In the genomic region with DNA sequence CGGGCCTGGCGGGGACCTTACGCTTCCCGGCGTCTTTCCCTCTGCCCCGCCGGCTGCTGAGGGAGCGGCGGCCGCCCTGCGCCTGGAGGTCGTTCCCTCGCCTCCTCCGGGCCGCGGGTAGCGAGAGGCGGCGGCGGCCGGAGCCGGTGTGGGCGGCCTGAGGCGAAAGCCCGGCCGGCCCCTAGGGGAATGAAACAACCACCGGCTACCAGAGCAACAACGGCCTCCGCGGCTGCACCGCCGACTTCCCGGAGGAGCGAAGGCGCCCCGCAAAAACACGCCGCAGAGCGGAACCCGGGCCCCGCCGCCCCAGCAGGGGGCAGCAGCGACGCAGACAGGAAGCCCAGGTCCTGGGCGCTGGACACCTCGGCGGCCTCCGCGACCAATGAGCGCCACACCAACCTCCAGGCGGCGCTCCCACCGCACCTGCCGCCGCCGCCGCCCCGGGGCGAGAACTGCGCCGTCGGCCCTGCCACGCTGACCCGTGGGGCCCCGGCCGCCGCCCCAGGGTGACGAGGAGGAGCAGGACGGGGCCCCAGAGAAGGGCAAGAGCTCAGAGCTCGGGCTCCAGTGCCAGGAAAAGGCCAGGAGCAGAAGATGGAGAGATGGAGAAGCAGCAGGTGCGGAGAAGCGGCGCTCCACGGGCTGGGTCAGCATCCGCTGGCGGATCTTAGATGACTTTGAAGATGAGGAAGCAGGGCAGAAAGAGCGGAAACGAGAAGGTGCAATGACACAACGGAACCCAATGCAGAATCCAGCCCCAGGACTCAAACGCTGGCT, we compare ENCODE assay signal across 8 cellular contexts. TPM values are rescaled to one million over a fixed set of nuclear protein-coding genes. Genes with fewer than 3 reads are reported as not detected.
A peak's percentile ranks its signal among the peaks of the same experiment; 100 is the strongest.
DNase-seq lines count a peak whose midpoint lies in the region; ATAC-seq and TF ChIP-seq lines count a peak whose summit lies in the region.

No MANE protein-coding gene starts in this region.

- peaks cover 0 to 6% of the 10 kb centered on the region in 2 donors for H3K4me1 ChIP-seq in mucosa of rectum (ENCODE audit: control insufficient read depth in 2 of 2, insufficient read depth in 2 of 2, low read length in 2 of 2)

- H3K4me1 Mint-ChIP-seq in CD4-positive, alpha-beta T cell (ENCODE audit: low read depth), result peaks cover 8% of the 10 kb centered on the region

- H3K4me3 Mint-ChIP-seq in CD4-positive, alpha-beta T cell, result peak overlapping the region; percentile 75

- CTCF ChIA-PET in CD4-positive, alpha-beta T cell (lab: Charles Lee), result no interaction called here

- H3K9me3 Mint-ChIP-seq in CD4-positive, alpha-beta T cell, result no peaks in the 10 kb centered on the region

- peak; percentile 9 to 67 (median 29) for DNase-seq in CD4-positive, alpha-beta T cell
- DNase-seq in NOMO-1 treated with dmso at 0.1 percent for 144 hours (lab: John Stamatoyannopoulos, UW; ENCODE audit: unreplicated experiment) (peak; percentile 65), epithelial cell of proximal tubule (ENCODE audit: low read depth) (peak; percentile 6)
- DNase-seq in activated CD8-positive, alpha-beta memory T cell treated with anti-CD3 and anti-CD28 coated beads, Interleukin-2, amount 50 U/mL, for 48 hours, result peak; percentile 92
- peak; percentile 88 for DNase-seq in stimulated activated CD8-positive, alpha-beta memory T cell treated with anti-CD3 and anti-CD28 coated beads, Interleukin-4, amount 100 ng/mL, for 48 hours

- H3K27me3 ChIP-seq in CD4-positive, alpha-beta T cell (ENCODE audit: control insufficient read depth, insufficient read depth, low read length), result peaks cover 8% of the 10 kb centered on the region
- no peaks in the 10 kb centered on the region for H3K27me3 ChIP-seq in mucosa of rectum (ENCODE audit: control insufficient read depth in 2 of 2, insufficient read depth in 2 of 2, low read length in 2 of 2)

- H3K4me3 ChIP-seq in epithelial cell of proximal tubule (ENCODE audit: low read depth, low read length) (peak overlapping the region; percentile 78), mucosa of rectum (ENCODE audit: low read length in 2 of 2) (peak overlapping the region; percentile 81 to 85)

- peaks cover 25% of the 10 kb centered on the region for H3K27me3 Mint-ChIP-seq in CD4-positive, alpha-beta T cell

- no peak overlapping the region for H3K27ac Mint-ChIP-seq in CD4-positive, alpha-beta T cell

- H3K36me3 ChIP-seq in mucosa of rectum (ENCODE audit: control insufficient read depth in 2 of 2, insufficient read depth in 2 of 2, low read length in 2 of 2), result no peaks in the 10 kb centered on the region

- peak overlapping the region; percentile 73 to 93 for H3K9ac ChIP-seq in mucosa of rectum (ENCODE audit: low read depth in 1 of 2, low read length in 2 of 2)

- peak; percentile 70 for TF ChIP-seq CTCF in CD4-positive, alpha-beta T cell (IDR thresholded peaks at IDR 0.05)
- peak; percentile 75 for TF ChIP-seq CTCF in epithelial cell of proximal tubule (conservative IDR thresholded peaks at IDR 0.05; ENCODE audit: low read depth, low read length)

- H3K27ac ChIP-seq in CD4-positive, alpha-beta T cell (ENCODE audit: low read depth, low read length), result no peak overlapping the region
- peak overlapping the region; percentile 75 to 81 for H3K27ac ChIP-seq in mucosa of rectum (ENCODE audit: low read depth in 2 of 2, low read length in 2 of 2)

- no peaks in the 10 kb centered on the region for H3K36me3 Mint-ChIP-seq in CD4-positive, alpha-beta T cell (ENCODE audit: low read depth)

- peak; percentile 76 for ATAC-seq in CD4-positive, alpha-beta T cell (ENCODE audit: poor library complexity)
- peak; percentile 99 for ATAC-seq in GM19372 (IDR thresholded peaks at IDR 0.05; ENCODE audit: low read depth, unreplicated experiment)
- ATAC-seq in HG03469 (IDR thresholded peaks at IDR 0.05; ENCODE audit: unreplicated experiment), result peak; percentile 94

- H3K9me3 ChIP-seq in CD4-positive, alpha-beta T cell (ENCODE audit: control insufficient read depth, low read length), result no peaks in the 10 kb centered on the region
- H3K9me3 ChIP-seq in mucosa of rectum (ENCODE audit: control insufficient read depth in 2 of 2, low read length in 2 of 2), result no peaks in the 10 kb centered on the region

- intact Hi-C loops in CD4-positive, alpha-beta T cell (cut with DNase I, micrococcal nuclease), result loop anchor here (2.0 to 5.0 kb wide), 2 partner anchors 59 to 179 kb away; no protein-coding TSS in a partner anchor

- POLR2A ChIA-PET in CD4-positive, alpha-beta T cell (lab: Charles Lee), result no interaction called here

RNA-seq across cellular contexts. Expression of a gene that starts 10.4 kb away (rescaled TPM):
- not detected for total RNA-seq in CD4-positive, alpha-beta T cell
- total RNA-seq in epithelial cell of proximal tubule, result not detected in 2 replicates

Comparison
In these comparisons a context has a peak if more than half of its experiments do, and no peak if none do; other contexts are left out.
1. DNase-seq: peak in every context shown above with its lines; median percentile 92 in activated CD8-positive, alpha-beta memory T cell treated with anti-CD3 and anti-CD28 coated beads, Interleukin-2, amount 50 U/mL, for 48 hours; 88 in stimulated activated CD8-positive, alpha-beta memory T cell treated with anti-CD3 and anti-CD28 coated beads, Interleukin-4, amount 100 ng/mL, for 48 hours; 65 in NOMO-1 treated with dmso at 0.1 percent for 144 hours; 29 in CD4-positive, alpha-beta T cell; 6 in epithelial cell of proximal tubule.